ENCODE assay signal across 8 cellular contexts in the genomic region with DNA sequence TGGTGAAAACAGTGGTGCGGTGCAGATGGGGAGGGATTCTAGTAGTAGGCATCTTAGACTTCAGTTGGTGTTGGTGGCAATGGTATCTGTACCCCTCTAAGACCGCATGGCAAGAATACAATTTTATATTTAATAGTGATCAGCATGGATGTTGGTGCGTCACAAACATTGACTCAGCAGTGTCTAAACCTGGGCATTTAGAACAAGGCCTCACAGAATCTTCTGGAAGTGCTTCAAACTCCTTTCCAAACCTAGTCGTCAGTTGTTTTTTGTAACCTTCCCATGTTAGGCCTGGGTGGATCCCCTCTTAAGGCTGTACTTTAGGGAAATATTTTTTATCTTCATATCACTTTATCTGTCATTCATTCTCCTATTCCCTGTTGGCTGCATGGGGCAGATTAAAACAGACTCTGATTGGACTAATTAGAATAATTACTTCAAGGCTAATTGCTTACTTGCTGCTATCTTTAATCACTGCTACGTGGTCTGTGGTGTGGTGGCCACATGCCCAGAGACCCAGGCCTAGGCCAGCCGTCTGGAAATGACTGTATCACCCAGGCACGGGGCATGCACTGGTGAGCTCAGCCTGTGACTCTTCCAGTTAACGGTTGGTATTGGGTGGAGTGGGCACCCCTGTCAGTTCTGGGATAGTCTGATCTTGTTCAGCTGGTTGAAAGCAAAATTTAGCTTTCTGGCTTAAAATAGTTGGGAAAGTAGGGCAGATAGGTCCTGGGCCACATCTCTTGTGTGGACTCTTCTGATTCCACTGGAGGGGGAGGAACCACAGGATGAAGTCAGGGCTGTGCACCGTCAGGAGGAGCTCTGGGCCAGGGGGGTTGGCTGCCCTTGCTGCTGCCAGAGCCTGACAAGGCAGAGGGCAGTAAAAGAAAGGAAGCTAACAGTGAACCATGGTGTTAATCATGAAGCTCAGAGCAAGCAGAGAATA. TPM values are rescaled to one million over a fixed set of nuclear protein-coding genes. Genes with fewer than 3 reads are reported as not detected.
DNase-seq lines count a peak whose midpoint lies in the region; ATAC-seq and TF ChIP-seq lines count a peak whose summit lies in the region.

No MANE protein-coding gene starts in this region.

- ATAC-seq in gastrocnemius medialis: no peak
- no peak for ATAC-seq in HG02870 (IDR thresholded peaks at IDR 0.05; ENCODE audit: unreplicated experiment)
- no peak for ATAC-seq in HG02981 (IDR thresholded peaks at IDR 0.05; ENCODE audit: unreplicated experiment)

- DNase-seq in GM12865 (ENCODE audit: low read depth) (peak; percentile 34), fibroblast of the aortic adventitia (ENCODE audit: low read depth) (peak; percentile 68), gastrocnemius medialis (no peak), NCI-H526 treated with DMSO at 0.1 percent for 48 hours (lab: John Stamatoyannopoulos, UW) (no peak), D341Med (ENCODE audit: low spot score) (no peak)

- H3K9me3 ChIP-seq in gastrocnemius medialis: no peaks in the 10 kb centered on the region

- peak overlapping the region; percentile 89 to 97 (median 95) for H3K27ac ChIP-seq in gastrocnemius medialis

- no peak for TF ChIP-seq CTCF in GM12865 (IDR thresholded peaks at IDR 0.05; ENCODE audit: insufficient read depth, low read depth, low read length, missing control alignments)
- no peak for TF ChIP-seq CTCF in WI38 (IDR thresholded peaks at IDR 0.05; ENCODE audit: low read depth, low read length)
- TF ChIP-seq CTCF in fibroblast of the aortic adventitia (IDR thresholded peaks at IDR 0.05; ENCODE audit: insufficient read depth, low read length): no peak
- no peak for TF ChIP-seq CTCF in gastrocnemius medialis (IDR thresholded peaks at IDR 0.05 in 4 of 5, conservative IDR thresholded peaks at IDR 0.05 in 1 of 5)

- peak overlapping the region; percentile 73 for H3K4me3 ChIP-seq in GM12865 (ENCODE audit: low read depth, low read length)
- peak overlapping the region; percentile 83 for H3K4me3 ChIP-seq in WI38 (ENCODE audit: low read depth, low read length)
- peak overlapping the region; percentile 89 for H3K4me3 ChIP-seq in fibroblast of the aortic adventitia (ENCODE audit: low read depth, low read length)
- H3K4me3 ChIP-seq in gastrocnemius medialis: peak overlapping the region; percentile 74 to 100 (median 88)

- no peak for TF ChIP-seq POLR2A in gastrocnemius medialis (IDR thresholded peaks at IDR 0.05)

- in situ Hi-C loops in gastrocnemius medialis (cut with MboI; ENCODE audit: low sequenced_read_pairs in 4 of 4): no loop called here

- no peaks in the 10 kb centered on the region for H3K27me3 ChIP-seq in gastrocnemius medialis

- no peaks in the 10 kb centered on the region for H3K36me3 ChIP-seq in gastrocnemius medialis

- peaks cover 78 to 81% of the 10 kb centered on the region in 2 donors for H3K4me1 ChIP-seq in gastrocnemius medialis

- intact Hi-C loops in gastrocnemius medialis (cut with DNase I; ENCODE audit: low total_unique reads): loop anchor here (10.0 kb wide), 1 partner anchor 343 kb away; no protein-coding TSS in a partner anchor

RNA-seq across cellular contexts. Expression of gene ALKBH5, which starts 4.5 kb away (rescaled TPM):
- total RNA-seq in fibroblast of the aortic adventitia (ENCODE audit: low replicate concordance): 73.3 and 108 TPM in 2 replicates
- 100 to 1,000 TPM; 188 to 271 (median 224) TPM for total RNA-seq in gastrocnemius medialis

RNA-seq across cellular contexts. Expression of gene LLGL1, which starts 37.3 kb away (rescaled TPM):
- total RNA-seq in fibroblast of the aortic adventitia (ENCODE audit: low replicate concordance) (23.3 and 40.7 TPM in 2 replicates), gastrocnemius medialis (10 to 100 TPM in 3 of 4 donors, 1 to 10 TPM in 1; 9.7 to 21.0 (median 15.7) TPM)

Comparison
In these comparisons a context has a peak if more than half of its experiments do, and no peak if none do; other contexts are left out.
1. DNase-seq: peak in GM12865 (single experiment) and fibroblast of the aortic adventitia (single experiment); none in gastrocnemius medialis (0 of 2), NCI-H526 treated with DMSO at 0.1 percent for 48 hours (single experiment) and D341Med (single experiment).
2. Peak in every context shown above with its lines, with median percentiles within 50 percentile points of each other: H3K4me3 ChIP-seq.